ENCODE assay signal across 27 cellular contexts in the genomic region with DNA sequence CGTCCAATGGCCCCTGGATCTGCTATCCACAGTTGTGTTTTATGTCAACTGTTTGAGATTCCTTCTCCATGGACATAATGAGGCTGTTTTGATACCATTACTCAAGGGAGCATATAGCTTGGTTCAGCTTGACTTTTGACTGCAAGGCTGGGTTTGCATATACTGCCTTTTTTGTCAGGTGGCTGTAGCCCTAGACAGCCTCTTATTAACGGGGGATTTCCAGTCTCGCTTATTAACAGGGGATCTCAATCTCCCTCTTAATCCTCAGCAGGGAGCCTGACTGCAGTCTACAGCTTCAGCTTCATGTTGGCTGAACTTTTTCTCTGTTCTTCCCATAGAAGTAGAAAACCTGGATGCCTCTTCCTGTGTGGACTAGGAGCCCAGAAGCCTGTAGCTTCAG.
DNase-seq lines count a peak whose midpoint lies in the region; ATAC-seq, FAIRE-seq and TF ChIP-seq lines count a peak whose summit lies in the region.
"Had no signal": no experiment of that assay in that cellular context is flagged by ENCODE, and none has a peak within 500 bp of the region (broad histone marks: within the 10 kb centered on the region; RNA-seq: fewer than 3 reads in every experiment).

No MANE protein-coding gene starts in this region.

- FAIRE-seq in GM12891 (lab: Jason Lieb, UNC) (peak; percentile 84), GM19239 (lab: Jason Lieb, UNC) (peak; percentile 33)

- H3K18ac ChIP-seq in mesendoderm (ENCODE audit: low read length), result peak overlapping the region; percentile 51

- H2BK5ac ChIP-seq in mesendoderm (ENCODE audit: low read length), result no peak overlapping the region

- ATAC-seq in HG03457 (IDR thresholded peaks at IDR 0.05; ENCODE audit: unreplicated experiment), result peak; percentile 54
- no peak for ATAC-seq in HG02610 (IDR thresholded peaks at IDR 0.05; ENCODE audit: unreplicated experiment)
- ATAC-seq in stimulated activated naive CD8-positive, alpha-beta T cell treated with anti-CD3 and anti-CD28 coated beads, Interleukin-15, Interleukin-2, amounts not matched to agents 100 U/mL and 50 U/mL, for 24 hours, result no peak
- ATAC-seq: activated CD4-positive, CD25-positive, alpha-beta regulatory T cell treated with anti-CD3 and anti-CD28 coated beads, Interleukin-2, amount 50 U/mL, for 24 hours; stimulated activated naive CD8-positive, alpha-beta T cell treated with anti-CD3 and anti-CD28 coated beads, Interleukin-15, amount 100 ng/mL, for 72 hours had no signal

- H3K79me1 ChIP-seq in mesendoderm (ENCODE audit: low read length), result no peaks in the 10 kb centered on the region

- H2BK120ac ChIP-seq in mesendoderm (ENCODE audit: low read depth, low read length), result no peak overlapping the region

- H3K4me3 ChIP-seq in mesendoderm (ENCODE audit: low read length), result no peak overlapping the region
- H3K4me3 ChIP-seq: esophagus muscularis mucosa, lower lobe of right lung, ovary, tibial artery had no signal

- peak overlapping the region; percentile 2 for H3K56ac ChIP-seq in mesendoderm (ENCODE audit: low read length)

- DNase-seq in GM12891 (ENCODE audit: insufficient read length, low spot score) (no peak), GM19239 (ENCODE audit: insufficient read length, low spot score) (no peak), mesendoderm (no peak), amygdala (lab: John Stamatoyannopoulos, UW) (no peak)
- DNase-seq in stimulated activated naive CD8-positive, alpha-beta T cell treated with anti-CD3 and anti-CD28 coated beads, Interleukin-15, Interleukin-2, amounts not matched to agents 100 U/mL and 50 U/mL, for 24 hours, result no peak
- DNase-seq: activated CD4-positive, alpha-beta memory T cell treated with anti-CD3 and anti-CD28 coated beads for 36 hours; activated CD8-positive, alpha-beta memory T cell treated with anti-CD3 and anti-CD28 coated beads, Interleukin-2, amount 50 U/mL, for 4 hours; C1 segment of cervical spinal cord; Caco-2; central memory CD4-positive, alpha-beta T cell; DMS79; kidney glomerular epithelial cell; lower lobe of right lung; NCI-H1105; NCI-H2029; NCI-H2227 treated with DMSO at 0.1 percent for 48 hours; NCI-H748 treated with DMSO at 0.1 percent for 48 hours; nephron progenitor cell; ovary; stimulated activated naive CD8-positive, alpha-beta T cell treated with anti-CD3 and anti-CD28 coated beads, Interleukin-15, amount 100 ng/mL, for 72 hours; T-helper 1 cell; tibial artery had no signal

- no peak overlapping the region for H2AK5ac ChIP-seq in mesendoderm (ENCODE audit: low read length)

- no CpG with 5 or more reads among the region's 3 CpGs for WGBS in mesendoderm (ENCODE audit: extremely low coverage, insufficient coverage, low lambda C conversion rate)

- no peak overlapping the region for H2BK15ac ChIP-seq in mesendoderm (replicated peaks; ENCODE audit: low read depth)

- H3K27me3 ChIP-seq in mesendoderm (ENCODE audit: insufficient read depth, low read length, poor library complexity), result no peaks in the 10 kb centered on the region
- H3K27me3 ChIP-seq: esophagus muscularis mucosa, ovary, tibial artery had no signal

- H3K27ac ChIP-seq in mesendoderm (ENCODE audit: low read depth, low read length), result no peak overlapping the region
- H3K27ac ChIP-seq: esophagus muscularis mucosa, lower lobe of right lung, ovary, RWPE1, tibial artery had no signal

- H3K36me3 ChIP-seq in mesendoderm (ENCODE audit: control insufficient read depth, insufficient read depth, low read length), result no peaks in the 10 kb centered on the region
- H3K36me3 ChIP-seq: esophagus muscularis mucosa, lower lobe of right lung, ovary, tibial artery had no signal

- H3K4ac ChIP-seq in mesendoderm (ENCODE audit: low read depth, low read length), result no peak overlapping the region

- peaks cover 8% of the 10 kb centered on the region for H3K4me1 ChIP-seq in mesendoderm (ENCODE audit: control insufficient read depth, low read depth, low read length)
- H3K4me1 ChIP-seq: Caco-2, tibial artery had no signal

- H3K9ac ChIP-seq in mesendoderm (ENCODE audit: low read length), result no peak overlapping the region

- H3K4me2 ChIP-seq in mesendoderm (ENCODE audit: low read length), result no peak overlapping the region

- H3K79me2 ChIP-seq in mesendoderm (ENCODE audit: control insufficient read depth, insufficient read depth, low read length), result no peaks in the 10 kb centered on the region

- no peak overlapping the region for H4K8ac ChIP-seq in mesendoderm (ENCODE audit: low read depth, low read length)

- H4K5ac ChIP-seq in mesendoderm (ENCODE audit: low read length), result no peak overlapping the region

- H3K23ac ChIP-seq in mesendoderm (ENCODE audit: low read length), result peak overlapping the region; percentile 76

- TF ChIP-seq POLR2A in GM12891 (IDR thresholded peaks at IDR 0.05; ENCODE audit: low read depth, low read length), result no peak

TF ChIP-seq in GM12891, 5 proteins besides CTCF, POLR2A, EP300 and RAD21:
- TF ChIP-seq POLR2AphosphoS5 (IDR thresholded peaks at IDR 0.05; ENCODE audit: low read depth, low read length) (no peak), POU2F2 (IDR thresholded peaks at IDR 0.05; ENCODE audit: low read depth, low read length) (no peak), TAF1 (IDR thresholded peaks at IDR 0.05; ENCODE audit: low read depth, low read length) (no peak)
